Comparison of ENCODE assay signal across 1 cellular context in genomic region chr15:56767315-56767714, GRCh38.
TF ChIP-seq lines count a peak whose summit lies in the region.

No MANE protein-coding gene starts in this region.

TF ChIP-seq in SK-N-SH treated with all-trans-retinoic acid at 6 μM for 48 hours, 23 proteins besides CTCF, POLR2A, EP300 and RAD21 (continued from another document):
- TF ChIP-seq, protein P1, sequence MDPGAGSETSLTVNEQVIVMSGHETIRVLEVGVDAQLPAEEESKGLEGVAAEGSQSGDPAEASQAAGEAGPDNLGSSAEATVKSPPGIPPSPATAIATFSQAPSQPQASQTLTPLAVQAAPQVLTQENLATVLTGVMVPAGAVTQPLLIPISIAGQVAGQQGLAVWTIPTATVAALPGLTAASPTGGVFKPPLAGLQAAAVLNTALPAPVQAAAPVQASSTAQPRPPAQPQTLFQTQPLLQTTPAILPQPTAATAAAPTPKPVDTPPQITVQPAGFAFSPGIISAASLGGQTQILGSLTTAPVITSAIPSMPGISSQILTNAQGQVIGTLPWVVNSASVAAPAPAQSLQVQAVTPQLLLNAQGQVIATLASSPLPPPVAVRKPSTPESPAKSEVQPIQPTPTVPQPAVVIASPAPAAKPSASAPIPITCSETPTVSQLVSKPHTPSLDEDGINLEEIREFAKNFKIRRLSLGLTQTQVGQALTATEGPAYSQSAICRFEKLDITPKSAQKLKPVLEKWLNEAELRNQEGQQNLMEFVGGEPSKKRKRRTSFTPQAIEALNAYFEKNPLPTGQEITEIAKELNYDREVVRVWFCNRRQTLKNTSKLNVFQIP (CRISPR knock-in tag; IDR thresholded peaks at IDR 0.05; ENCODE audit: borderline replicate concordance, low read depth), result no peak
TF ChIP-seq in SK-N-SH treated with all-trans-retinoic acid at 6 μM for 48 hours: peak in this region for 0.
